1 cellular context compared by ENCODE assay signal in genomic region chr22:33476206-33476605, GRCh38.
TF ChIP-seq lines count a peak whose summit lies in the region.

No MANE protein-coding gene starts in this region.

TF ChIP-seq in GM23338, 12 proteins besides CTCF, POLR2A, EP300 and RAD21 (continued from another document):
- TF ChIP-seq ZNF114 (CRISPR knock-in tag; IDR thresholded peaks at IDR 0.05) (no peak), POLR2AphosphoS5 (IDR thresholded peaks at IDR 0.05; ENCODE audit: low read depth) (no peak), EZH2phosphoT487 (IDR thresholded peaks at IDR 0.05; ENCODE audit: unreplicated experiment) (no peak), ZNF331 (CRISPR knock-in tag; IDR thresholded peaks at IDR 0.05; ENCODE audit: low read depth) (no peak), STAT1 (IDR thresholded peaks at IDR 0.05; ENCODE audit: unreplicated experiment) (no peak)
